8 cellular contexts compared by ENCODE assay signal in the genomic region with DNA sequence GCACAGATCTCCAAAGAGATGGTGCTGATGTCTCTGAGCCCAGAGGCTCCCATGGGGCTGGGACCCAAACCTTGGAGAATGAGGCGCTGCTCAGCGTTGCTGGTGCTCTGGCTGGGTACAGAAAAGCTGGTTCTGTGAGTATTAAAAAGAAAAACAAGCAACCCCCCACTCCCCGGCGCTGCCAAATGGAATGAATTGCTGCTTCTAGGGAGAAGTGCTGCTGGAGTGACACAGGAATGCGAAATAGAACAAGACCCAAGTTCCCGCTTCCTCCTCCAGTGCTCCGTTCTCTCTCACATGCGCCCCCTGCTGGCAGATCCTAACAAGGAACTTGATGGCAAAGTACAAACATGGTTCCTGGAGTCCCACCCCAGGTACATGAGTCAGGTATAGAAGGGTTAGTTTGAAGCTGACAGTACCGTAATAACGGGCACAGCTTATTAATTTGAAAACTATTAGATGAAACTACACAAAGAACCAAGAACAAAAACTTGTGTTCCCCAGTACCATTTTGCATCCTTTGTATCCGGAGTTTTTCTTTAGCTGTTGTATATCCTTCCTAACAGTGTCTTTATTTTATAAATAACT. TPM values are rescaled to one million over a fixed set of nuclear protein-coding genes. Genes with fewer than 3 reads are reported as not detected.
A peak's percentile ranks its signal among the peaks of the same experiment; 100 is the strongest.
DNase-seq lines count a peak whose midpoint lies in the region; ATAC-seq, FAIRE-seq and TF ChIP-seq lines count a peak whose summit lies in the region.

No MANE protein-coding gene starts in this region.

- no peaks in the 10 kb centered on the region for H3K27me3 ChIP-seq in IMR-90 (ENCODE audit: control insufficient read depth, insufficient read depth, low read length)
- H3K27me3 ChIP-seq in mesendoderm (ENCODE audit: insufficient read depth, low read length, poor library complexity), result no peaks in the 10 kb centered on the region

- no peaks in the 10 kb centered on the region for H3K9me3 ChIP-seq in IMR-90 (ENCODE audit: control insufficient read depth, insufficient read depth, low read length)

- intact Hi-C loops in IMR-90 (cut with micrococcal nuclease), result loop anchor here (1.0 to 5.0 kb wide), 3 partner anchors 30 to 575 kb away; no protein-coding TSS in a partner anchor

- H4K91ac ChIP-seq in IMR-90 (ENCODE audit: insufficient read depth, low read depth, low read length), result no peak overlapping the region

- FAIRE-seq in D721Med (lab: Jason Lieb, UNC), result no peak

- H3K9me1 ChIP-seq in IMR-90 (ENCODE audit: insufficient read depth, low read length), result no peaks in the 10 kb centered on the region

- no peak for TF ChIP-seq POLR2A in IMR-90 (IDR thresholded peaks at IDR 0.05; ENCODE audit: low read depth, low read length)

- H3K27me3 Mint-ChIP-seq in effector memory CD8-positive, alpha-beta T cell, result no peaks in the 10 kb centered on the region

- peak; percentile 77 for TF ChIP-seq RAD21 in IMR-90 (IDR thresholded peaks at IDR 0.05; ENCODE audit: low read length)

- ATAC-seq in IMR-90 (ENCODE audit: low read depth) (peak; percentile 62), GM21576 (IDR thresholded peaks at IDR 0.05; ENCODE audit: unreplicated experiment) (no peak)
- peak; percentile 30 for ATAC-seq in effector memory CD8-positive, alpha-beta T cell (replicated peaks)

- H3K23ac ChIP-seq in IMR-90 (ENCODE audit: low read depth, low read length) (no peak overlapping the region), mesendoderm (ENCODE audit: low read length) (no peak overlapping the region)

- no peak overlapping the region for H2BK5ac ChIP-seq in IMR-90 (ENCODE audit: low read depth, low read length, poor library complexity, severe bottlenecking)
- no peak overlapping the region for H2BK5ac ChIP-seq in mesendoderm (ENCODE audit: low read length)

- H4K20me1 ChIP-seq in IMR-90 (ENCODE audit: insufficient read depth, low read length), result no peaks in the 10 kb centered on the region

- peaks cover 11 to 22% of the 10 kb centered on the region in 2 donors for H3K4me1 Mint-ChIP-seq in effector memory CD8-positive, alpha-beta T cell (ENCODE audit: low read depth in 2 of 2)

- H3K9me3 Mint-ChIP-seq in effector memory CD8-positive, alpha-beta T cell, result no peaks in the 10 kb centered on the region

- H3K18ac ChIP-seq in IMR-90 (ENCODE audit: low read depth, low read length) (no peak overlapping the region), mesendoderm (ENCODE audit: low read length) (no peak overlapping the region)

- CTCF ChIA-PET in IMR-90 (lab: Yijun Ruan, JAX), result interaction anchor here (0.6 to 2.2 kb wide), 15 partner anchors 17 to 95 kb away, joined by 3 to 11 read pairs (median 3); no protein-coding TSS in a partner anchor

- H3K36me3 Mint-ChIP-seq in effector memory CD8-positive, alpha-beta T cell (ENCODE audit: insufficient read depth), result peaks cover 31% of the 10 kb centered on the region

- WGBS in IMR-90 (ENCODE audit: extremely low coverage in 2 of 2, insufficient read length in 1 of 2), 2 experiments, result no CpG with 5 or more reads among the region's 11 CpGs
- no CpG with 5 or more reads among the region's 11 CpGs for WGBS in mesendoderm (ENCODE audit: extremely low coverage, insufficient coverage, low lambda C conversion rate)

- H3K9ac ChIP-seq in IMR-90 (ENCODE audit: low read depth, low read length), result no peak overlapping the region
- peak overlapping the region; percentile 45 for H3K9ac ChIP-seq in mesendoderm (ENCODE audit: low read length)

- H2AFZ ChIP-seq in IMR-90 (replicated peaks; ENCODE audit: low read length, poor library complexity), result peak overlapping the region; percentile 86

- H2AK5ac ChIP-seq in IMR-90 (ENCODE audit: low read depth, low read length) (no peak overlapping the region), mesendoderm (ENCODE audit: low read length) (no peak overlapping the region)

- no peak overlapping the region for H3K56ac ChIP-seq in IMR-90 (ENCODE audit: extremely low read depth, insufficient read depth, low read length)
- H3K56ac ChIP-seq in mesendoderm (ENCODE audit: low read length), result peak overlapping the region; percentile 53

- H2BK20ac ChIP-seq in IMR-90 (ENCODE audit: low read depth, low read length), result no peak overlapping the region

- POLR2A ChIA-PET in IMR-90 (lab: Charles Lee; ENCODE audit: unreplicated experiment), result no interaction called here

- H3K27ac ChIP-seq in IMR-90 (ENCODE audit: insufficient read depth, low read length) (no peak overlapping the region), mesendoderm (ENCODE audit: low read depth, low read length) (no peak overlapping the region)

- peak overlapping the region in 1 of 2 donors; percentile 28 for H3K27ac Mint-ChIP-seq in effector memory CD8-positive, alpha-beta T cell

- H3K4ac ChIP-seq in IMR-90 (ENCODE audit: low read depth, low read length), result no peak overlapping the region
- H3K4ac ChIP-seq in mesendoderm (ENCODE audit: low read depth, low read length), result no peak overlapping the region

- in situ Hi-C loops in IMR-90 (cut with MboI; ENCODE audit: low sequenced_read_pairs), result loop anchor here (5.0 kb wide), 1 partner anchor 85 kb away; no protein-coding TSS in a partner anchor

- dilution Hi-C loops in IMR-90 (cut with HindIII; ENCODE audit: low sequenced_read_pairs, unreplicated experiment), result no loop called here

- H3K79me1 ChIP-seq in IMR-90 (ENCODE audit: low read depth in 1 of 2, low read length in 2 of 2) (peaks cover 8 to 28% of the 10 kb centered on the region in 2 experiments; a peak in 3 of 4 replicates), mesendoderm (ENCODE audit: low read length) (peaks cover 6% of the 10 kb centered on the region)

- H3K4me1 ChIP-seq in IMR-90 (ENCODE audit: control insufficient read depth, insufficient read depth, low read length) (peaks cover 4% of the 10 kb centered on the region; the same call in 1 of the 2 replicates), mesendoderm (ENCODE audit: control insufficient read depth, low read depth, low read length) (no peaks in the 10 kb centered on the region)

- H2BK15ac ChIP-seq in IMR-90 (ENCODE audit: low read depth, low read length), result no peak overlapping the region
- no peak overlapping the region for H2BK15ac ChIP-seq in mesendoderm (replicated peaks; ENCODE audit: low read depth)

- H3K79me2 ChIP-seq in mesendoderm (ENCODE audit: control insufficient read depth, insufficient read depth, low read length), result peaks cover 14% of the 10 kb centered on the region

- no TSS peak for BruUV-seq in IMR-90 (replicated peaks; lab: Mats Ljungman, UMichigan)

- H3K4me3 ChIP-seq in IMR-90 (ENCODE audit: insufficient read depth, low read depth, low read length), result no peak overlapping the region
- H3K4me3 ChIP-seq in mesendoderm (ENCODE audit: low read length), result no peak overlapping the region

- H3K4me3 Mint-ChIP-seq in effector memory CD8-positive, alpha-beta T cell, result peak overlapping the region; percentile 40 to 48

- H3K4me2 ChIP-seq in IMR-90 (ENCODE audit: low read depth, low read length) (peak overlapping the region; percentile 42; the same call in 1 of the 2 replicates), mesendoderm (ENCODE audit: low read length) (peak overlapping the region; percentile 17)

- TF ChIP-seq CTCF in D721Med (IDR thresholded peaks at IDR 0.05; ENCODE audit: insufficient read depth, missing control alignments) (peak; percentile 90), IMR-90 (conservative IDR thresholded peaks at IDR 0.05; ENCODE audit: low read depth, low read length) (peak; percentile 86)

- H4K5ac ChIP-seq in IMR-90 (ENCODE audit: low read depth, low read length) (no peak overlapping the region), mesendoderm (ENCODE audit: low read length) (no peak overlapping the region)

- no peak overlapping the region for H2AK9ac ChIP-seq in IMR-90 (replicated peaks; ENCODE audit: low read depth, low read length, poor library complexity)

- peaks cover 4% of the 10 kb centered on the region for H3K36me3 ChIP-seq in IMR-90 (ENCODE audit: control insufficient read depth, insufficient read depth, low read length)
- H3K36me3 ChIP-seq in mesendoderm (ENCODE audit: control insufficient read depth, insufficient read depth, low read length), result no peaks in the 10 kb centered on the region

- DNase-seq in D721Med (ENCODE audit: insufficient read length, low spot score) (no peak), IMR-90 (peak; percentile 87), NOMO-1 treated with dmso at 0.1 percent for 144 hours (lab: John Stamatoyannopoulos, UW; ENCODE audit: unreplicated experiment) (peak; percentile 53), mesendoderm (peak; percentile 96)
- DNase-seq in activated CD8-positive, alpha-beta memory T cell treated with anti-CD3 and anti-CD28 coated beads for 24 hours, result peak; percentile 99
- peak; percentile 90 to 95 (median 91) for DNase-seq in effector memory CD8-positive, alpha-beta T cell
- DNase-seq in stimulated activated CD8-positive, alpha-beta memory T cell treated with anti-CD3 and anti-CD28 coated beads, Interleukin-15, amount 100 ng/mL, for 24 hours (ENCODE audit: low read depth), result peak; percentile 98

- H2BK120ac ChIP-seq in IMR-90 (ENCODE audit: low read depth, low read length), result no peak overlapping the region
- no peak overlapping the region for H2BK120ac ChIP-seq in mesendoderm (ENCODE audit: low read depth, low read length)

- H4K8ac ChIP-seq in IMR-90 (ENCODE audit: low read depth in 2 of 2, low read length in 2 of 2), result peak overlapping the region in 1 of 2 experiments; percentile 65; a peak in 1 of 4 replicates
- no peak overlapping the region for H4K8ac ChIP-seq in mesendoderm (ENCODE audit: low read depth, low read length)

- no peak overlapping the region for H3K14ac ChIP-seq in IMR-90 (replicated peaks; ENCODE audit: low read depth, low read length)

TF ChIP-seq in IMR-90, 13 proteins besides CTCF, POLR2A, EP300 and RAD21:
- TF ChIP-seq MAFK (IDR thresholded peaks at IDR 0.05; ENCODE audit: low read depth, low read length) (no peak), RFX5 (IDR thresholded peaks at IDR 0.05; ENCODE audit: low read depth, low read length) (no peak), SMC3 (IDR thresholded peaks at IDR 0.05; ENCODE audit: low read depth, low read length) (peak; percentile 92), CHD1 (IDR thresholded peaks at IDR 0.05; ENCODE audit: low read depth, low read length) (no peak), MAZ (IDR thresholded peaks at IDR 0.05; ENCODE audit: borderline replicate concordance, low read depth, low read length) (no peak)
TF ChIP-seq in IMR-90: peak in this region for 1.

RNA-seq across cellular contexts. Expression of a gene that starts 2.1 kb away (rescaled TPM):
- total RNA-seq in IMR-90 (2012; rRNA removed), result 28.3 and 33.2 TPM in 2 replicates
- polyA plus RNA-seq in IMR-90 (2012; rRNA removed), result 36.7 and 44.5 TPM in 2 replicates
- 30.9 and 31.3 TPM in 2 replicates for polyA plus RNA-seq in IMR-90 (2012; cell fraction: cytosol; rRNA removed)
- polyA plus RNA-seq in IMR-90 (2012; cell fraction: nucleus; rRNA removed; ENCODE audit: low replicate concordance), result 35.8 and 39.4 TPM in 2 replicates
- polyA plus RNA-seq in mesendoderm (2013, experiment 1 of 2), result 71.9 TPM
- polyA plus RNA-seq in mesendoderm (2013, experiment 2 of 2), result 72.6 TPM

RNA-seq across cellular contexts. Expression of a gene that starts 29.0 kb away (rescaled TPM):
- total RNA-seq in IMR-90 (2012; rRNA removed), result 35.3 and 43.9 TPM in 2 replicates
- polyA plus RNA-seq in IMR-90 (2012; rRNA removed), result 44.5 and 50.3 TPM in 2 replicates
- polyA plus RNA-seq in IMR-90 (2012; cell fraction: cytosol; rRNA removed), result 22.3 and 29.0 TPM in 2 replicates
- 11.2 and 31.2 TPM in 2 replicates for polyA plus RNA-seq in IMR-90 (2012; cell fraction: nucleus; rRNA removed; ENCODE audit: low replicate concordance)
- polyA plus RNA-seq in mesendoderm (2013, experiment 1 of 2), result 103 TPM
- polyA plus RNA-seq in mesendoderm (2013, experiment 2 of 2), result 105 TPM
